Comparison of ENCODE assay signal across 8 cellular contexts in the genomic region with DNA sequence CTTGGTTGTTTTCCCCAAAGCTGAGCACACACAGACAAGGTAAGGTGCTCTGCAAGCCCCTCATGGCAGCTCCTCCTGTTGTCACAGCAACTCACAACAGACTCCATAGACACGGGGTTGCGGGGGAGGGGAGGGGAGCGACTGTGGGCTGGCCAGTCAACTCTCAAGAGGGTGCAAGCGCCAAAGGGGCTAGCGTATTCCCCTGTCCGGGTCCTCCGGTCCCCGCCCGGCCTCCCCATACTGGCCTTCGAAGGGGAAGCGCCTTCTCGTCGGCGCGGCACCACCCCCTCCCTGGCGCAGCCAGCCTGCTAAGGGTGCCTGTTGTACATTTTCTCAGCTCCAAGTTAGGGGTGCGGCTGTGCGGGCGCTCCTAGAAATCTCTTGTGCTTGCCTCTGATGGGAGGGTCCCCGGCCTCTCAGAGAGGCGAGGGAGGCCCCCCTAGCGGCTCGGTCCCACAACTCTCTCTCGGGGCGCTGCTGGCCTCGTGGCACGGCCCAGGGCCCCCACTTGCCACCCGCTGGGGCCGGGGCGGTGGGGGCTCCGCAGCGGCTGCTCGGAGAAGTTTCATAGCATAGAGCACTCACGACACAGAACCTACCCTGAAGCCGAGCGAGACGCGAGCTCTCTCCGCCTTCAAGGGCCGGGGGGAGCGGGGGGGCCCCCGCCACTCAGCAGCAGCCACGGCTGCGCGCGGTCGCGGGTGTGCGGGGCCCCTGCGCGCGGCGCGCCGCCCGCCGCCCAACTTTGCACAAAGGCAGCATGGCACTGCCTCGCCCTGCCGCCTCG. TPM values are rescaled to one million over a fixed set of nuclear protein-coding genes. Genes with fewer than 3 reads are reported as not detected.
DNase-seq lines count a peak whose midpoint lies in the region; ATAC-seq and TF ChIP-seq lines count a peak whose summit lies in the region.

No MANE protein-coding gene starts in this region.

- H3K4ac ChIP-seq in IMR-90 (ENCODE audit: low read depth, low read length) = peak overlapping the region; percentile 90

- H2BK15ac ChIP-seq in IMR-90 (ENCODE audit: low read depth, low read length) = peak overlapping the region; percentile 67; the same call in 2 of the 3 replicates

- H2BK20ac ChIP-seq in IMR-90 (ENCODE audit: low read depth, low read length) = peak overlapping the region; percentile 71

- intact Hi-C loops in IMR-90 (cut with micrococcal nuclease) = loop anchor here (2.0 to 5.0 kb wide), 4 partner anchors 19 to 121 kb away; no protein-coding TSS in a partner anchor
- intact Hi-C loops in lower lobe of right lung (cut with DNase I) = no loop called here
- intact Hi-C loops in stomach (cut with DNase I; ENCODE audit: low total_unique reads) = no loop called here

- H3K27me3 ChIP-seq in DOHH2 (ENCODE audit: control insufficient read depth, low read length) (peaks cover 56% of the 10 kb centered on the region), IMR-90 (ENCODE audit: control insufficient read depth, insufficient read depth, low read length) (no peaks in the 10 kb centered on the region), endocrine pancreas (ENCODE audit: control insufficient read depth, insufficient read depth, low read length) (no peaks in the 10 kb centered on the region), lower lobe of right lung (ENCODE audit: low read depth) (no peaks in the 10 kb centered on the region), stomach (peaks cover 0 to 4% (median 0%) of the 10 kb centered on the region in 3 donors)

- dilution Hi-C loops in IMR-90 (cut with HindIII; ENCODE audit: low sequenced_read_pairs, unreplicated experiment) = no loop called here

- CTCF ChIA-PET in IMR-90 (lab: Yijun Ruan, JAX) = interaction anchor here (0.6 to 0.9 kb wide), 2 partner anchors 11 to 502 kb away, joined by 3 read pairs; no protein-coding TSS in a partner anchor

- 0 out of 2 replicates have a peak, but pooled peaks cover 4% of the 10 kb centered on the region for H3K4me1 ChIP-seq in DOHH2 (ENCODE audit: control insufficient read depth, low read length)
- peaks cover 4% of the 10 kb centered on the region for H3K4me1 ChIP-seq in IMR-90 (ENCODE audit: control insufficient read depth, insufficient read depth, low read length)
- H3K4me1 ChIP-seq in endocrine pancreas (ENCODE audit: control insufficient read depth, insufficient read depth, low read length) = peaks cover 8% of the 10 kb centered on the region
- peaks cover 19% of the 10 kb centered on the region for H3K4me1 ChIP-seq in lower lobe of right lung
- H3K4me1 ChIP-seq in stomach = peaks cover 6 to 51% (median 35%) of the 10 kb centered on the region in 4 donors

- H3K4me3 ChIP-seq in DOHH2 (ENCODE audit: low read length) (peak overlapping the region; percentile 27; the same call in 1 of the 2 replicates), IMR-90 (ENCODE audit: insufficient read depth, low read depth, low read length) (peak overlapping the region; percentile 67), endocrine pancreas (ENCODE audit: control insufficient read depth, insufficient read depth, low read length) (peak overlapping the region; percentile 85), lower lobe of right lung (peak overlapping the region; percentile 64), stomach (peak overlapping the region; percentile 65 to 87 (median 72))

- no peaks in the 10 kb centered on the region for H3K9me2 ChIP-seq in DOHH2 (replicated peaks; ENCODE audit: control insufficient read depth, low read length)

- POLR2A ChIA-PET in IMR-90 (lab: Charles Lee; ENCODE audit: unreplicated experiment) = interaction anchor here (0.6 to 1.0 kb wide), 7 partner anchors 16 to 685 kb away, joined by 3 to 5 read pairs (median 3); no protein-coding TSS in a partner anchor

- peak overlapping the region; percentile 53 for H4K5ac ChIP-seq in IMR-90 (ENCODE audit: low read depth, low read length)

- peaks cover 8% of the 10 kb centered on the region; the same call in 1 of the 2 replicates for H3K9me1 ChIP-seq in IMR-90 (ENCODE audit: insufficient read depth, low read length)

- in situ Hi-C loops in IMR-90 (cut with MboI; ENCODE audit: low sequenced_read_pairs) = loop anchor here (25.0 kb wide), 1 partner anchor 1294 kb away; no protein-coding TSS in a partner anchor

- TF ChIP-seq RAD21 in IMR-90 (IDR thresholded peaks at IDR 0.05; ENCODE audit: low read length) = no peak

- H3K4me2 ChIP-seq in DOHH2 (ENCODE audit: low read length) (peak overlapping the region; percentile 44), IMR-90 (ENCODE audit: low read depth, low read length) (peak overlapping the region; percentile 96)

- peak overlapping the region; percentile 81 for H3K23ac ChIP-seq in IMR-90 (ENCODE audit: low read depth, low read length)

- H3K36me3 ChIP-seq in DOHH2 (ENCODE audit: control insufficient read depth, low read length) = no peaks in the 10 kb centered on the region
- H3K36me3 ChIP-seq in IMR-90 (ENCODE audit: control insufficient read depth, insufficient read depth, low read length) = 0 out of 2 replicates have a peak, but pooled peaks cover 2% of the 10 kb centered on the region
- no peaks in the 10 kb centered on the region for H3K36me3 ChIP-seq in endocrine pancreas (ENCODE audit: control insufficient read depth, insufficient read depth, low read length)
- no peaks in the 10 kb centered on the region for H3K36me3 ChIP-seq in lower lobe of right lung
- no peaks in the 10 kb centered on the region for H3K36me3 ChIP-seq in stomach

- peak overlapping the region; percentile 67 for H2BK120ac ChIP-seq in IMR-90 (ENCODE audit: low read depth, low read length)

- peaks cover 4 to 37% of the 10 kb centered on the region in 2 experiments; a peak in 3 of 4 replicates for H3K79me1 ChIP-seq in IMR-90 (ENCODE audit: low read depth in 1 of 2, low read length in 2 of 2)

- H2BK5ac ChIP-seq in IMR-90 (ENCODE audit: low read depth, low read length, poor library complexity, severe bottlenecking) = peak overlapping the region; percentile 89

- peak overlapping the region; percentile 63 for H2AK9ac ChIP-seq in IMR-90 (replicated peaks; ENCODE audit: low read depth, low read length, poor library complexity)

- DNase-seq in IMR-90 (peak; percentile 40), UCSD-AML1 (lab: John Stamatoyannopoulos, UW; ENCODE audit: unreplicated experiment) (peak; percentile 24), lower lobe of right lung (peak; percentile 83), stomach (peak; percentile 66)
- no peak for DNase-seq in effector CD4-positive, alpha-beta T cell

- H2AFZ ChIP-seq in IMR-90 (replicated peaks; ENCODE audit: low read length, poor library complexity) = peak overlapping the region; percentile 90

- peak overlapping the region; percentile 87 for H2AK5ac ChIP-seq in IMR-90 (ENCODE audit: low read depth, low read length)

- TF ChIP-seq CTCF in DOHH2 (IDR thresholded peaks at IDR 0.05; ENCODE audit: low read depth, low read length, poor library complexity, severe bottlenecking) (no peak), IMR-90 (conservative IDR thresholded peaks at IDR 0.05; ENCODE audit: low read depth, low read length) (no peak), lower lobe of right lung (IDR thresholded peaks at IDR 0.05) (no peak), stomach (IDR thresholded peaks at IDR 0.05) (peak in 1 of 7 experiments; percentile 7)

- no peaks in the 10 kb centered on the region for H3K9me3 ChIP-seq in DOHH2 (ENCODE audit: control insufficient read depth, insufficient read depth, low read length)
- no peaks in the 10 kb centered on the region for H3K9me3 ChIP-seq in IMR-90 (ENCODE audit: control insufficient read depth, insufficient read depth, low read length)
- no peaks in the 10 kb centered on the region for H3K9me3 ChIP-seq in endocrine pancreas (ENCODE audit: control insufficient read depth, low read length)
- H3K9me3 ChIP-seq in lower lobe of right lung = no peaks in the 10 kb centered on the region
- no peaks in the 10 kb centered on the region for H3K9me3 ChIP-seq in stomach

- H3F3A ChIP-seq in DOHH2 (ENCODE audit: control insufficient read depth, insufficient read depth) = no peaks in the 10 kb centered on the region

- H3K56ac ChIP-seq in IMR-90 (ENCODE audit: extremely low read depth, insufficient read depth, low read length) = peak overlapping the region; percentile 92; the same call in 1 of the 2 replicates

- no peaks in the 10 kb centered on the region for H3K79me2 ChIP-seq in DOHH2 (ENCODE audit: control insufficient read depth, low read length)

- no peak for TF ChIP-seq EP300 in stomach (IDR thresholded peaks at IDR 0.05)

- H3K9ac ChIP-seq in IMR-90 (ENCODE audit: low read depth, low read length) (peak overlapping the region; percentile 91), endocrine pancreas (ENCODE audit: control insufficient read depth, insufficient read depth, low read length) (peak overlapping the region; percentile 82)

- H4K8ac ChIP-seq in IMR-90 (ENCODE audit: low read depth in 2 of 2, low read length in 2 of 2) = peak overlapping the region; percentile 70 to 87; a peak in 3 of 4 replicates

- no TSS peak for BruUV-seq in IMR-90 (replicated peaks; lab: Mats Ljungman, UMichigan)

- ATAC-seq in GM21447 (IDR thresholded peaks at IDR 0.05; ENCODE audit: unreplicated experiment) (peak; percentile 29), IMR-90 (ENCODE audit: low read depth) (peak; percentile 50), lower lobe of right lung (peak; percentile 75 to 77)

- TF ChIP-seq POLR2A in IMR-90 (IDR thresholded peaks at IDR 0.05; ENCODE audit: low read depth, low read length) (peak; percentile 35; the same call in 1 of the 2 replicates), stomach (IDR thresholded peaks at IDR 0.05) (peak in 1 of 4 donors; percentile 39)

- peak overlapping the region; percentile 97 for H3K14ac ChIP-seq in IMR-90 (replicated peaks; ENCODE audit: low read depth, low read length)

- H3K18ac ChIP-seq in IMR-90 (ENCODE audit: low read depth, low read length) = peak overlapping the region; percentile 70

- H4K20me1 ChIP-seq in DOHH2 (ENCODE audit: control insufficient read depth, insufficient read depth, low read depth, low read length) (no peaks in the 10 kb centered on the region), IMR-90 (ENCODE audit: insufficient read depth, low read length) (no peaks in the 10 kb centered on the region)

- WGBS in IMR-90 (ENCODE audit: extremely low coverage in 2 of 2, insufficient read length in 1 of 2), 2 experiments = 0% methylated on average over 26 of the region's 60 CpGs; no CpG with 5 or more reads in 1 of the 2 experiments
- WGBS in stomach, 5 donors = 0 to 2% (median 1%) methylated on average over 19 to 60 of the region's 60 CpGs

- peak overlapping the region; percentile 85 for H4K91ac ChIP-seq in IMR-90 (ENCODE audit: insufficient read depth, low read depth, low read length)

- H3K27ac ChIP-seq in DOHH2 (ENCODE audit: low read depth, low read length) (no peak overlapping the region), IMR-90 (ENCODE audit: insufficient read depth, low read length) (peak overlapping the region; percentile 92), lower lobe of right lung (peak overlapping the region; percentile 96), stomach (peak overlapping the region; percentile 87 to 98 (median 97))

RNA-seq across cellular contexts. Expression of a gene that starts 0.4 kb away (rescaled TPM):
- 15.2 and 18.9 TPM in 2 replicates for total RNA-seq in IMR-90 (2012; rRNA removed)
- polyA plus RNA-seq in IMR-90 (2012; rRNA removed) = 8.8 and 8.9 TPM in 2 replicates
- polyA plus RNA-seq in IMR-90 (2012; cell fraction: cytosol; rRNA removed) = 3.7 and 4.9 TPM in 2 replicates
- polyA plus RNA-seq in IMR-90 (2012; cell fraction: nucleus; rRNA removed; ENCODE audit: low replicate concordance) = 3.6 and 19.2 TPM in 2 replicates
- total RNA-seq in lower lobe of right lung = 13.5 TPM
- total RNA-seq in stomach = 100 to 1,000 TPM in 1 of 5 donors, 10 to 100 TPM in 2, 1 to 10 TPM in 2; 2.3 to 302 (median 38.0) TPM
- polyA plus RNA-seq in stomach = 10 to 100 TPM in 2 of 3 donors, 1 to 10 TPM in 1; 7.2 to 22.5 (median 21.4) TPM

Comparison
In these comparisons a context has a peak if more than half of its experiments do, and no peak if none do; other contexts are left out.
1. H3K4me3 ChIP-seq: peak in every context shown above with its lines; median percentile 85 in endocrine pancreas; 72 in stomach; 67 in IMR-90; 64 in lower lobe of right lung; 27 in DOHH2.